In the genomic region with DNA sequence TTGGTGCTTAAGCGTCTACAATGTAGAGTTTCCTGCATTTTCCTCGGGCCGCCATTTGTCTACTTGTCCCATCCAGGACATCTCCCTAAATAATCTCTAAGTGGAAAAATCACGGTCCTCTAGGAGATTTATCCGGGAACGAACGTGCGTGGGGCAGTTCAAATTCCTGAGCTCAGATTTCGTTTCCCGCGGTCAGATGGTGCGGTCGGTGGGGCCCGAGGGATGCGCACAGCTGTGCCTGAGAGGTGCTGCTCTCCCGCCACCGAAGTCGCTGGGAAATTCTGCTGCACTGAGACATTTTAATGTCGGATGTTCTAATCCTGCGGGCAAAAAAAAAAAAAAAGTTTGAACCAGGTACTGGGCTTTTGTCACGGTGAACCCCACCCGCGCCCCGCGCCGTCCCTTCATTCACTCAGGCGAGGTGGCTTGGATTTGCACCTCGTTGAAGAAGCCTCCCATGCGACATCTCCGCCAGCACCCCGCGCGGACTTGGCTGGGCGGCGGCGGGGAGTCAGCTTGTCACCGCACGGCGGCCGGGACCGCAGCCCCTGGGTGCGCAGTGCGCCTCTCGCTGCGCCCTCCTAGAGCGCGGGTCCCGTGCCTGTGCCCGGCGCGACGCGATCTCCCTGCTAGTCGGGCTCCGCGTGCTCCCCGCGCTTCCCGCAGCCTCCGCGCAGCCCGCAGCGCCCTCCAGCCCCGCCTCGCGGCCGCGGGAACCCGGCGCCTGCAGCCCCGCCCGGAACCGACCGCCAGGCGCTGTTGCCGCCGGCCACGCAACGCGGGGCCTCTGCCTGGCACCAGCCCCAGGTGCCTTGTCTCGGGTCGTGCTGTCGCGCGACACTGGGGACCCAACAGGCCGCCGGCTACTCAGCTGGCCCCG, we compare ENCODE assay signal across 8 cellular contexts.
A peak's percentile ranks its signal among the peaks of the same experiment; 100 is the strongest.
DNase-seq lines count a peak whose midpoint lies in the region; ATAC-seq and TF ChIP-seq lines count a peak whose summit lies in the region.

No MANE protein-coding gene starts in this region.

- H3K27ac Mint-ChIP-seq in IgD-negative memory B cell, result peak overlapping the region in 2 of 3 donors; percentile 1 to 66

- intact Hi-C loops in body of pancreas (cut with DNase I) (no loop called here), gastrocnemius medialis (cut with DNase I; ENCODE audit: low total_unique reads) (loop anchor here (2.0 to 10.0 kb wide), 7 partner anchors 188 to 797 kb away; no protein-coding TSS in a partner anchor)

- no peaks in the 10 kb centered on the region for H3K36me3 ChIP-seq in body of pancreas (replicated peaks in 1 of 2; ENCODE audit: insufficient read depth in 1 of 2, low read depth in 2 of 2)
- H3K36me3 ChIP-seq in gastrocnemius medialis, result no peaks in the 10 kb centered on the region

- H3K4me1 ChIP-seq in body of pancreas, result peaks cover 17% of the 10 kb centered on the region
- H3K4me1 ChIP-seq in gastrocnemius medialis, result peaks cover 9 to 17% of the 10 kb centered on the region in 2 donors

- H3K36me3 Mint-ChIP-seq in IgD-negative memory B cell, result peaks cover 2% of the 10 kb centered on the region

- H3K27ac ChIP-seq in body of pancreas, result peak overlapping the region in 1 of 4 donors; percentile 5
- H3K27ac ChIP-seq in gastrocnemius medialis, result peak overlapping the region; percentile 74 to 80 (median 79)

- CTCF ChIA-PET in GM10248 (lab: Yijun Ruan, JAX), result interaction anchor here (1.0 to 1.4 kb wide), 4 partner anchors 9 to 545 kb away, joined by 3 to 4 read pairs (median 3); no protein-coding TSS in a partner anchor

- TF ChIP-seq POLR2A in body of pancreas (IDR thresholded peaks at IDR 0.05), result no peak
- TF ChIP-seq POLR2A in gastrocnemius medialis (IDR thresholded peaks at IDR 0.05), result peak; percentile 26 to 57

- peak overlapping the region; percentile 81 to 89 (median 86) for H3K4me3 Mint-ChIP-seq in IgD-negative memory B cell

- H3K27me3 ChIP-seq in body of pancreas (peaks cover 0 to 16% of the 10 kb centered on the region in 2 donors), gastrocnemius medialis (no peaks in the 10 kb centered on the region)

- ATAC-seq in body of pancreas (peak; percentile 56), gastrocnemius medialis (peak; percentile 52 to 54), GM21723 (IDR thresholded peaks at IDR 0.05; ENCODE audit: unreplicated experiment) (no peak)

- TF ChIP-seq CTCF in GM10248 (IDR thresholded peaks at IDR 0.05; ENCODE audit: control extremely low read depth, extremely low read depth, low read depth, missing control alignments), result no peak
- TF ChIP-seq CTCF in body of pancreas (IDR thresholded peaks at IDR 0.05), result peak in 1 of 7 experiments; percentile 39
- peak; percentile 37 to 57 (median 44) for TF ChIP-seq CTCF in gastrocnemius medialis (IDR thresholded peaks at IDR 0.05 in 4 of 5, conservative IDR thresholded peaks at IDR 0.05 in 1 of 5)

- peak overlapping the region in 1 of 2 donors; percentile 24 for H3K4me3 ChIP-seq in body of pancreas
- H3K4me3 ChIP-seq in iPS-18c (ENCODE audit: insufficient read depth, low read depth, low read length), result peak overlapping the region; percentile 61
- H3K4me3 ChIP-seq in gastrocnemius medialis, result peak overlapping the region; percentile 59 to 91 (median 71)

- H3K9me3 ChIP-seq in body of pancreas (no peaks in the 10 kb centered on the region), iPS-18c (ENCODE audit: control insufficient read depth, insufficient read depth, low read length) (no peaks in the 10 kb centered on the region), gastrocnemius medialis (no peaks in the 10 kb centered on the region)

- H3K4me1 Mint-ChIP-seq in IgD-negative memory B cell, result peaks cover 15 to 21% (median 15%) of the 10 kb centered on the region in 3 donors

- in situ Hi-C loops in gastrocnemius medialis (cut with MboI; ENCODE audit: low sequenced_read_pairs in 4 of 4), result loop anchor here (5.0 to 25.0 kb wide), 9 partner anchors 185 to 548 kb away; no protein-coding TSS in a partner anchor

- peak; percentile 12 for DNase-seq in GM10248 (ENCODE audit: extremely low spot score)
- DNase-seq in body of pancreas, result peak in 2 of 4 donors; percentile 13 to 26
- DNase-seq in gastrocnemius medialis, result peak in 1 of 2 donors; percentile 5
- no peak for DNase-seq in activated naive CD4-positive, alpha-beta T cell treated with anti-CD3 and anti-CD28 coated beads, Interleukin-2, amount 50 U/mL, for 16 hours
- no peak for DNase-seq in T1000 (lab: John Stamatoyannopoulos, UW)

- H3K9me3 Mint-ChIP-seq in IgD-negative memory B cell, result no peaks in the 10 kb centered on the region

- WGBS in body of pancreas, 2 donors, result 1 to 4% methylated on average over 11 to 86 of the region's 88 CpGs

- H3K27me3 Mint-ChIP-seq in IgD-negative memory B cell, result peaks cover 23% of the 10 kb centered on the region

- POLR2A ChIA-PET in GM10248 (lab: Yijun Ruan, JAX), result no interaction called here

Comparison
In these comparisons a context has a peak if more than half of its experiments do, and no peak if none do; other contexts are left out.
1. POLR2A ChIP-seq: peak in gastrocnemius medialis (2 of 2); none in body of pancreas (0 of 3).